13 cellular contexts compared by ENCODE assay signal in the genomic region with DNA sequence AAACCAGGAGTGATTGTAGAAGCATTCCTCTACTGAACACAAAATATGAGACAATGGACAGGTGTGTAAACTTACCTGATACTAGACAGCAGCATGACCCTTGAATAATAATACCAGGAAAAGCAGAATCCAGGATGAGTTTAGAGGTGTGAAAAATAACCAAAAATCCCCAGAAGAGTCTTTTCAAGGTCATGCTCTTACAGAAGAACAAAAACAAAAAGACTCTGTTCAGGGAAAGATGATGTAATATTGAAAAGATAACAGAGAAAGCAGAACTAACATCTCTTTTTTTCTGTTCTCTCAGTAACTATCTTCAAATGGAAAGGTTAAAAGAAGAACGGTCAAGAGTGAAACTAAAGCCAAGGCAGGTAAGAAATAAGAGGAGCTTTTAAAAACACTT.
DNase-seq lines count a peak whose midpoint lies in the region; ATAC-seq and TF ChIP-seq lines count a peak whose summit lies in the region.
"Had no signal": no experiment of that assay in that cellular context is flagged by ENCODE, and none has a peak within 500 bp of the region (broad histone marks: within the 10 kb centered on the region; RNA-seq: fewer than 3 reads in every experiment).

No MANE protein-coding gene starts in this region.

- peak; percentile 68 for ATAC-seq in GM19397 (IDR thresholded peaks at IDR 0.05; ENCODE audit: unreplicated experiment)
- peak; percentile 78 for ATAC-seq in HG02840 (IDR thresholded peaks at IDR 0.05; ENCODE audit: low FRiP score, unreplicated experiment)
- ATAC-seq in HG03520 (IDR thresholded peaks at IDR 0.05; ENCODE audit: unreplicated experiment), result peak; percentile 88

- DNase-seq in GM13977 (ENCODE audit: low spot score), result peak; percentile 46
- no peak for DNase-seq in SW 1271 (lab: John Stamatoyannopoulos, UW)
- DNase-seq in kidney glomerular epithelial cell (lab: John Stamatoyannopoulos, UW), result no peak
- no peak for DNase-seq in NCI-H69 (lab: John Stamatoyannopoulos, UW)
- no peak for DNase-seq in activated T-cell treated with anti-CD3 and anti-CD28 coated beads, Interleukin-2, amount 50 U/mL, for 1 hour
- DNase-seq: activated CD4-positive, alpha-beta T cell treated with anti-CD3 and anti-CD28 coated beads, Interleukin-2, amount 50 U/mL, for 4 hours; amygdala; BE2C; SHP77; stimulated activated CD8-positive, alpha-beta memory T cell treated with anti-CD3 and anti-CD28 coated beads, Interleukin-4, amount 100 ng/mL, for 48 hours had no signal

- no peak for TF ChIP-seq CTCF in GM13977 (IDR thresholded peaks at IDR 0.05; ENCODE audit: extremely low read depth, insufficient read depth, missing control alignments)

- in situ Hi-C loops in GM13977 (cut with MboI; ENCODE audit: low pct_unique_long_range_greater_than_20kb, low sequenced_read_pairs, unreplicated experiment), result no loop called here
